Comparison of ENCODE assay signal across 10 cellular contexts in the genomic region with DNA sequence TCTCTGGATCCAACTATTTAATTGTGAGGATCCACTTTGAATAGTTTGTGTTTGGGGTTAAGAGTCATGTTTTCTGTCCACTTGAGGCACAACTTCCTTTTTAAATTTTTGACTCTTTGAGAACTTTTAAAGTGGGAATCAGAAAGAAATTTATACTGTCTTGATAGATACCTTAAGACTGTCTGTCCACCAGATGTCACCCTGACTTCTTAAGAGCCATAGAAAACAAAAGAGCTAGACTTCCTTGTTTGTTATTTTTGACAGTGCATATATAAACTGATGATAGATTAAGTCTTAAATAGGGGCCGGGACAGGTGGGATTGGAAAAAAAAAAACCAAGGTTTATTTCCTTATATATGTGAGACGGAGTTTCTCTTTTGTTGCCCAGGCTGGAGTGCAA. TPM values are rescaled to one million over a fixed set of nuclear protein-coding genes. Genes with fewer than 3 reads are reported as not detected.
DNase-seq lines count a peak whose midpoint lies in the region; ATAC-seq and TF ChIP-seq lines count a peak whose summit lies in the region.
"Had no signal": no experiment of that assay in that cellular context is flagged by ENCODE, and none has a peak within 500 bp of the region (broad histone marks: within the 10 kb centered on the region; RNA-seq: fewer than 3 reads in every experiment).

No MANE protein-coding gene starts in this region.

- H3K4me3 ChIP-seq in BE2C (ENCODE audit: low read depth, low read length) (no peak overlapping the region), H7 (ENCODE audit: insufficient read depth, low read depth, low read length) (no peak overlapping the region), Panc1 (ENCODE audit: low read depth in 2 of 2, low read length in 2 of 2) (no peak overlapping the region), ovary (no peak overlapping the region)

- H3K9me3 Mint-ChIP-seq in activated T-cell treated with anti-CD3 and anti-CD28 coated beads, Interleukin-2, amount 50 U/mL, for 24 hours: no peaks in the 10 kb centered on the region

- no peak overlapping the region for H3K4me3 Mint-ChIP-seq in activated T-cell treated with anti-CD3 and anti-CD28 coated beads, Interleukin-2, amount 50 U/mL, for 24 hours

- POLR2A ChIA-PET in Panc1 (lab: Charles Lee): no interaction called here

- in situ Hi-C loops in Panc1 (cut with HindIII; ENCODE audit: low pct_unique_long_range_greater_than_20kb, low sequenced_read_pairs): no loop called here

- H3K4me1 ChIP-seq in BE2C: no peaks in the 10 kb centered on the region
- no peaks in the 10 kb centered on the region for H3K4me1 ChIP-seq in Panc1 (ENCODE audit: control insufficient read depth, insufficient read depth, low read length)
- no peaks in the 10 kb centered on the region for H3K4me1 ChIP-seq in ovary (ENCODE audit: insufficient read depth)

- BruUV-seq in Panc1 (replicated peaks; lab: Mats Ljungman, UMichigan): no TSS peak

- H3K9me3 ChIP-seq in BE2C (no peaks in the 10 kb centered on the region), Panc1 (ENCODE audit: control insufficient read depth, insufficient read depth, low read depth, low read length) (no peaks in the 10 kb centered on the region), ovary (no peaks in the 10 kb centered on the region)

- no peak overlapping the region for H3K27ac ChIP-seq in Panc1 (ENCODE audit: low read length)
- H3K27ac ChIP-seq in ovary: no peak overlapping the region

- H3K36me3 ChIP-seq in BE2C (no peaks in the 10 kb centered on the region), H7 (replicated peaks; ENCODE audit: control insufficient read depth, insufficient read depth, low read length) (no peaks in the 10 kb centered on the region), Panc1 (ENCODE audit: control insufficient read depth, insufficient read depth, low read length) (no peaks in the 10 kb centered on the region), ovary (no peaks in the 10 kb centered on the region)

- no peaks in the 10 kb centered on the region for H3K36me3 Mint-ChIP-seq in activated T-cell treated with anti-CD3 and anti-CD28 coated beads, Interleukin-2, amount 50 U/mL, for 24 hours (ENCODE audit: low read depth)

- H3K27me3 Mint-ChIP-seq in activated T-cell treated with anti-CD3 and anti-CD28 coated beads, Interleukin-2, amount 50 U/mL, for 24 hours: no peaks in the 10 kb centered on the region

- ATAC-seq in Panc1: peak; percentile 69; the same call in 1 of the 2 replicates

- WGBS in ovary, 3 donors: 8 to 30% (median 14%) methylated on average over 2 of the region's 2 CpGs

- TF ChIP-seq CTCF in BE2C (IDR thresholded peaks at IDR 0.05; ENCODE audit: low read depth, low read length) (peak; percentile 50), Panc1 (IDR thresholded peaks at IDR 0.05) (peak; percentile 41; the same call in 1 of the 2 replicates), ovary (IDR thresholded peaks at IDR 0.05) (no peak)

- no peak overlapping the region for H3K27ac Mint-ChIP-seq in activated T-cell treated with anti-CD3 and anti-CD28 coated beads, Interleukin-2, amount 50 U/mL, for 24 hours

- peaks cover 3% of the 10 kb centered on the region for H3K4me1 Mint-ChIP-seq in activated T-cell treated with anti-CD3 and anti-CD28 coated beads, Interleukin-2, amount 50 U/mL, for 24 hours (ENCODE audit: low read depth)

- CTCF ChIA-PET in Panc1 (lab: Charles Lee): interaction anchor here (0.5 to 0.6 kb wide), 3 partner anchors 14 to 1482 kb away, joined by 3 read pairs; no protein-coding TSS in a partner anchor

- no peak for TF ChIP-seq EP300 in ovary (IDR thresholded peaks at IDR 0.05)

- H3K27me3 ChIP-seq in BE2C (no peaks in the 10 kb centered on the region), H7 (ENCODE audit: control insufficient read depth, insufficient read depth, low read length) (no peaks in the 10 kb centered on the region), Panc1 (ENCODE audit: control insufficient read depth, insufficient read depth, low read length) (no peaks in the 10 kb centered on the region), ovary (no peaks in the 10 kb centered on the region)

- DNase-seq in BE2C (no peak), H7 (peak; percentile 2), Panc1 (ENCODE audit: low read depth, low spot score) (no peak), iPS-NIHi7 (ENCODE audit: extremely low spot score) (peak; percentile 23), ovary (no peak), NCI-H2196 treated with DMSO at 0.1 percent for 48 hours (lab: John Stamatoyannopoulos, UW; ENCODE audit: unreplicated experiment) (no peak)
- no peak for DNase-seq in activated T-cell treated with anti-CD3 and anti-CD28 coated beads, Interleukin-2, amount 50 U/mL, for 24 hours
- DNase-seq in central memory CD4-positive, alpha-beta T cell: no peak
- DNase-seq: activated CD4-positive, alpha-beta T cell treated with anti-CD3 and anti-CD28 coated beads, Interleukin-2, amount 50 U/mL, for 4 hours had no signal

- intact Hi-C loops in Panc1 (cut with micrococcal nuclease; ENCODE audit: unreplicated experiment): no loop called here
- intact Hi-C loops in ovary (cut with DNase I): no loop called here

- TF ChIP-seq POLR2A in ovary (IDR thresholded peaks at IDR 0.05): no peak

RNA-seq across cellular contexts. Expression of a gene that starts 52.1 kb away (rescaled TPM):
- 0.25 TPM for polyA plus RNA-seq in BE2C (2012; ENCODE audit: insufficient read depth, insufficient read length, low read depth)
- total RNA-seq in H7 (2014; rRNA removed; shearing (Covaris generic)): 12.3 and 26.4 TPM in 2 replicates
- total RNA-seq in Panc1 (2021; ENCODE audit: unreplicated experiment): 0.03 TPM
- not detected for polyA plus RNA-seq in Panc1 (2012; ENCODE audit: insufficient read length)
- total RNA-seq in ovary: 1 to 10 TPM in 2 of 7 donors, under 1 TPM in 4, not detected in 1; 0.43 to 4.4 (median 0.83) TPM
- under 1 TPM in 1 of 2 donors, not detected in 1; 0.04 TPM for polyA plus RNA-seq in ovary
- total RNA-seq: omental fat pad had no signal

Comparison
In these comparisons a context has a peak if more than half of its experiments do, and no peak if none do; other contexts are left out.
1. DNase-seq: peak in H7 (single experiment) and iPS-NIHi7 (single experiment); none in BE2C (single experiment), Panc1 (single experiment), activated T-cell treated with anti-CD3 and anti-CD28 coated beads, Interleukin-2, amount 50 U/mL, for 24 hours (single experiment), central memory CD4-positive, alpha-beta T cell (single experiment), ovary (0 of 5) and NCI-H2196 treated with DMSO at 0.1 percent for 48 hours (single experiment).
2. CTCF ChIP-seq: peak in BE2C (single experiment) and Panc1 (single experiment); none in ovary (0 of 3).